1 cellular context compared by ENCODE assay signal in genomic region chr7:22814261-22815208, GRCh38.
A peak's percentile ranks its signal among the peaks of the same experiment; 100 is the strongest.
TF ChIP-seq lines count a peak whose summit lies in the region.

No MANE protein-coding gene starts in this region.

TF ChIP-seq in HepG2, 621 proteins besides CTCF, POLR2A, EP300 and RAD21 (continued from another document):
- TF ChIP-seq FOXP4 (CRISPR knock-in tag; IDR thresholded peaks at IDR 0.05) (peak; percentile 81), ZNF687 (CRISPR knock-in tag; IDR thresholded peaks at IDR 0.05) (0 out of 2 replicates have a peak, but pooled peaks have one; percentile 18), THAP11 (CRISPR knock-in tag; IDR thresholded peaks at IDR 0.05) (0 out of 2 replicates have a peak, but pooled peaks have one; percentile 27), SOX13 (IDR thresholded peaks at IDR 0.05) (no peak), SOX13 (CRISPR knock-in tag; conservative IDR thresholded peaks at IDR 0.05 in 1 of 2, IDR thresholded peaks at IDR 0.05 in 1 of 2) (peak in 1 of 2 experiments; percentile 63; a peak in 2 of 4 replicates), CBFB (CRISPR knock-in tag; IDR thresholded peaks at IDR 0.05) (0 out of 2 replicates have a peak, but pooled peaks have one; percentile 34), SIX4 (CRISPR knock-in tag; IDR thresholded peaks at IDR 0.05) (peak; percentile 82), ZBTB33 (CRISPR knock-in tag; IDR thresholded peaks at IDR 0.05) (peak; percentile 40; the same call in 1 of the 2 replicates), FOXA1 (IDR thresholded peaks at IDR 0.05) (peak; percentile 60), FOXA1 (CRISPR knock-in tag; IDR thresholded peaks at IDR 0.05) (peak; percentile 56; the same call in 1 of the 2 replicates), SOX5 (CRISPR knock-in tag; IDR thresholded peaks at IDR 0.05; ENCODE audit: borderline replicate concordance) (peak; percentile 63; the same call in 1 of the 2 replicates), HNF1A (IDR thresholded peaks at IDR 0.05; ENCODE audit: low read depth) (peak; percentile 87), HNF1A (CRISPR knock-in tag; IDR thresholded peaks at IDR 0.05; ENCODE audit: borderline replicate concordance) (peak; percentile 70; the same call in 1 of the 2 replicates), ZNF619 (CRISPR knock-in tag; IDR thresholded peaks at IDR 0.05) (no peak), FOSL1 (CRISPR knock-in tag; IDR thresholded peaks at IDR 0.05; ENCODE audit: borderline replicate concordance) (peak; percentile 84), NR2F2 (IDR thresholded peaks at IDR 0.05; ENCODE audit: borderline replicate concordance, low read depth) (peak; percentile 53)
